Comparison of ENCODE assay signal across 14 cellular contexts in genomic region chr12:27785882-27786570, GRCh38. TPM values are rescaled to one million over a fixed set of nuclear protein-coding genes. Genes with fewer than 3 reads are reported as not detected.
DNase-seq lines count a peak whose midpoint lies in the region; ATAC-seq, FAIRE-seq and TF ChIP-seq lines count a peak whose summit lies in the region.
"Had no signal": no experiment of that assay in that cellular context is flagged by ENCODE, and none has a peak within 500 bp of the region (broad histone marks: within the 10 kb centered on the region; RNA-seq: fewer than 3 reads in every experiment).

No MANE protein-coding gene starts in this region.

- no peak for TF ChIP-seq POLR2A in IMR-90 (IDR thresholded peaks at IDR 0.05; ENCODE audit: low read depth, low read length)

- H2AK5ac ChIP-seq in IMR-90 (ENCODE audit: low read depth, low read length) = no peak overlapping the region

- H3K27me3 ChIP-seq in IMR-90 (ENCODE audit: control insufficient read depth, insufficient read depth, low read length) (no peaks in the 10 kb centered on the region), small intestine (ENCODE audit: control insufficient read depth in 2 of 2, insufficient read depth in 2 of 2, low read length in 2 of 2) (no peaks in the 10 kb centered on the region)
- no peaks in the 10 kb centered on the region for H3K27me3 ChIP-seq in CD8-positive, alpha-beta memory T cell (ENCODE audit: insufficient read depth, low read length, poor library complexity, severe bottlenecking)

- H3K79me1 ChIP-seq in IMR-90 (ENCODE audit: low read depth in 1 of 2, low read length in 2 of 2) = peaks cover 25 to 75% of the 10 kb centered on the region in 2 experiments

- H3K9me3 Mint-ChIP-seq in CD8-positive, alpha-beta memory T cell = no peaks in the 10 kb centered on the region

- H2BK120ac ChIP-seq in IMR-90 (ENCODE audit: low read depth, low read length) = no peak overlapping the region; the same call in 1 of the 2 replicates

- H3K9me3 ChIP-seq in IMR-90 (ENCODE audit: control insufficient read depth, insufficient read depth, low read length) (no peaks in the 10 kb centered on the region), SK-N-MC (ENCODE audit: low read depth, low read length) (no peaks in the 10 kb centered on the region), small intestine (ENCODE audit: control insufficient read depth, low read depth) (no peaks in the 10 kb centered on the region)
- no peaks in the 10 kb centered on the region for H3K9me3 ChIP-seq in CD8-positive, alpha-beta memory T cell (ENCODE audit: low read length)

- H4K91ac ChIP-seq in IMR-90 (ENCODE audit: insufficient read depth, low read depth, low read length) = no peak overlapping the region

- DNase-seq in DMS53 (lab: John Stamatoyannopoulos, UW) (peak; percentile 28), IMR-90 (peak; percentile 93), SK-N-MC (ENCODE audit: low read depth, low spot score) (peak; percentile 57), fibroblast of peridontal ligament (ENCODE audit: extremely low read depth) (peak; percentile 75), small intestine (no peak), UCSD-AML1 (lab: John Stamatoyannopoulos, UW; ENCODE audit: unreplicated experiment) (no peak)
- DNase-seq in CD8-positive, alpha-beta memory T cell = no peak
- DNase-seq in stimulated activated CD4-positive, alpha-beta T cell treated with anti-CD3 and anti-CD28 coated beads, Interleukin-15, amount 100 ng/mL, for 24 hours = no peak
- DNase-seq: DMS153; hippocampal formation; NCI-H1105 treated with DMSO at 0.1 percent for 48 hours; stimulated activated CD4-positive, alpha-beta T cell treated with anti-CD3 and anti-CD28 coated beads, Interleukin-4, amount 100 ng/mL, for 4 hours had no signal

- H3K4me1 ChIP-seq in IMR-90 (ENCODE audit: control insufficient read depth, insufficient read depth, low read length) (peaks cover 20% of the 10 kb centered on the region), small intestine (ENCODE audit: control insufficient read depth in 2 of 2, insufficient read depth in 1 of 2, low read depth in 1 of 2, low read length in 1 of 2) (peaks cover 0 to 2% of the 10 kb centered on the region in 2 donors)
- H3K4me1 ChIP-seq in CD8-positive, alpha-beta memory T cell (ENCODE audit: insufficient read depth, low read length) = peaks cover 16% of the 10 kb centered on the region

- WGBS in IMR-90 (ENCODE audit: extremely low coverage in 2 of 2, insufficient read length in 1 of 2), 2 experiments = no CpG with 5 or more reads among the region's 3 CpGs
- WGBS in small intestine, 3 donors = 62 to 86% (median 74%) methylated on average over 3 of the region's 3 CpGs

- dilution Hi-C loops in IMR-90 (cut with HindIII; ENCODE audit: low sequenced_read_pairs, unreplicated experiment) = no loop called here

- H3K18ac ChIP-seq in IMR-90 (ENCODE audit: low read depth, low read length) = no peak overlapping the region

- peaks cover 0 to 23% (median 22%) of the 10 kb centered on the region in 3 donors for H3K36me3 Mint-ChIP-seq in CD8-positive, alpha-beta memory T cell

- H2AFZ ChIP-seq in IMR-90 (replicated peaks; ENCODE audit: low read length, poor library complexity) = no peak overlapping the region

- peak; percentile 65 for ATAC-seq in IMR-90 (ENCODE audit: low read depth)

- H3K56ac ChIP-seq in IMR-90 (ENCODE audit: extremely low read depth, insufficient read depth, low read length) = no peak overlapping the region

- H3K9ac ChIP-seq in IMR-90 (ENCODE audit: low read depth, low read length) (no peak overlapping the region), SK-N-MC (ENCODE audit: insufficient read length) (no peak overlapping the region)

- H3K27ac Mint-ChIP-seq in CD8-positive, alpha-beta memory T cell = no peak overlapping the region

- H4K8ac ChIP-seq in IMR-90 (ENCODE audit: low read depth in 2 of 2, low read length in 2 of 2) = peak overlapping the region in 1 of 2 experiments; percentile 6; a peak in 1 of 4 replicates

- no peak for TF ChIP-seq CTCF in IMR-90 (conservative IDR thresholded peaks at IDR 0.05; ENCODE audit: low read depth, low read length)

- H3K4ac ChIP-seq in IMR-90 (ENCODE audit: low read depth, low read length) = no peak overlapping the region

- peak overlapping the region; percentile 48 for H2BK5ac ChIP-seq in IMR-90 (ENCODE audit: low read depth, low read length, poor library complexity, severe bottlenecking)

- H3K27ac ChIP-seq in IMR-90 (ENCODE audit: insufficient read depth, low read length) = no peak overlapping the region
- peak overlapping the region; percentile 75 for H3K27ac ChIP-seq in SK-N-MC
- no peak overlapping the region for H3K27ac ChIP-seq in CD8-positive, alpha-beta memory T cell (ENCODE audit: low read depth, low read length)
- H3K27ac ChIP-seq in small intestine (ENCODE audit: low read depth in 1 of 2, low read length in 1 of 2) = no peak overlapping the region

- 0 out of 3 replicates have a peak overlapping the region, but pooled peaks have one; percentile 11 for H2BK15ac ChIP-seq in IMR-90 (ENCODE audit: low read depth, low read length)

- H3K4me3 ChIP-seq in IMR-90 (ENCODE audit: insufficient read depth, low read depth, low read length) = no peak overlapping the region
- peak overlapping the region; percentile 14 for H3K4me3 ChIP-seq in SK-N-MC
- H3K4me3 ChIP-seq in CD8-positive, alpha-beta memory T cell (ENCODE audit: low read length) = no peak overlapping the region
- H3K4me3 ChIP-seq in small intestine (ENCODE audit: low read depth in 1 of 2, low read length in 2 of 2) = no peak overlapping the region

- H2BK20ac ChIP-seq in IMR-90 (ENCODE audit: low read depth, low read length) = no peak overlapping the region

- FAIRE-seq in small intestine (lab: Jason Lieb, UNC) = no peak
- FAIRE-seq: urothelium cell line had no signal

- peaks cover 16% of the 10 kb centered on the region for H3K9me1 ChIP-seq in IMR-90 (ENCODE audit: insufficient read depth, low read length)

- H3K36me3 ChIP-seq in IMR-90 (ENCODE audit: control insufficient read depth, insufficient read depth, low read length) (peaks cover 10% of the 10 kb centered on the region), SK-N-MC (ENCODE audit: insufficient read depth, low read length) (peaks cover 11% of the 10 kb centered on the region), small intestine (ENCODE audit: control insufficient read depth in 2 of 2, insufficient read depth in 2 of 2, low read length in 2 of 2) (peaks cover 0 to 3% of the 10 kb centered on the region in 2 donors)
- no peaks in the 10 kb centered on the region for H3K36me3 ChIP-seq in CD8-positive, alpha-beta memory T cell (ENCODE audit: insufficient read depth, low read length)

- no peak overlapping the region for H3K14ac ChIP-seq in IMR-90 (replicated peaks; ENCODE audit: low read depth, low read length)

- no peak overlapping the region for H2AK9ac ChIP-seq in IMR-90 (replicated peaks; ENCODE audit: low read depth, low read length, poor library complexity)

- no peak overlapping the region for H3K4me3 Mint-ChIP-seq in CD8-positive, alpha-beta memory T cell

- CTCF ChIA-PET in IMR-90 (lab: Yijun Ruan, JAX) = interaction anchor here (0.7 kb wide), 1 partner anchor 49 kb away, joined by 3 read pairs; no protein-coding TSS in a partner anchor
- CTCF ChIA-PET in CD8-positive, alpha-beta memory T cell (lab: Charles Lee) = no interaction called here

- intact Hi-C loops in IMR-90 (cut with micrococcal nuclease) = no loop called here

- peaks cover 47 to 75% (median 73%) of the 10 kb centered on the region in 3 donors for H3K4me1 Mint-ChIP-seq in CD8-positive, alpha-beta memory T cell

- POLR2A ChIA-PET in IMR-90 (lab: Charles Lee; ENCODE audit: unreplicated experiment) = interaction anchor here (0.6 kb wide), 1 partner anchor 432 kb away, joined by 3 read pairs; no protein-coding TSS in a partner anchor
- POLR2A ChIA-PET in CD8-positive, alpha-beta memory T cell (lab: Charles Lee) = no interaction called here

- H3K4me2 ChIP-seq in IMR-90 (ENCODE audit: low read depth, low read length) = peak overlapping the region; percentile 43; the same call in 1 of the 2 replicates

- H4K5ac ChIP-seq in IMR-90 (ENCODE audit: low read depth, low read length) = no peak overlapping the region

- H3K23ac ChIP-seq in IMR-90 (ENCODE audit: low read depth, low read length) = no peak overlapping the region

- no TSS peak for BruUV-seq in IMR-90 (replicated peaks; lab: Mats Ljungman, UMichigan)

- no peaks in the 10 kb centered on the region for H3K27me3 Mint-ChIP-seq in CD8-positive, alpha-beta memory T cell

- TF ChIP-seq RAD21 in IMR-90 (IDR thresholded peaks at IDR 0.05; ENCODE audit: low read length) = no peak

- H4K20me1 ChIP-seq in IMR-90 (ENCODE audit: insufficient read depth, low read length) = peaks cover 35% of the 10 kb centered on the region

- in situ Hi-C loops in IMR-90 (cut with MboI; ENCODE audit: low sequenced_read_pairs) = no loop called here

TF ChIP-seq in IMR-90, 13 proteins besides CTCF, POLR2A, EP300 and RAD21:
- no peak for TF ChIP-seq MAFK (IDR thresholded peaks at IDR 0.05; ENCODE audit: low read depth, low read length)
- no peak for TF ChIP-seq MXI1 (IDR thresholded peaks at IDR 0.05; ENCODE audit: borderline replicate concordance, low read depth, low read length)
- TF ChIP-seq SMC3 (IDR thresholded peaks at IDR 0.05; ENCODE audit: low read depth, low read length) = no peak
- TF ChIP-seq CEBPB (IDR thresholded peaks at IDR 0.05; ENCODE audit: low read depth, low read length) = peak; percentile 83
- 0 out of 2 replicates have a peak, but pooled peaks have one; percentile 25 for TF ChIP-seq FOS (IDR thresholded peaks at IDR 0.05; ENCODE audit: low read depth, low read length)
- no peak for TF ChIP-seq CHD1 (IDR thresholded peaks at IDR 0.05; ENCODE audit: low read depth, low read length)

RNA-seq across cellular contexts. Expression of gene MANSC4, which starts 6.0 kb away (rescaled TPM):
- total RNA-seq in IMR-90 (2012; rRNA removed) = not detected in 2 replicates
- polyA plus RNA-seq in IMR-90 (2012; rRNA removed) = not detected in 2 replicates
- not detected in 2 replicates for polyA plus RNA-seq in IMR-90 (2012; cell fraction: cytosol; rRNA removed)
- polyA plus RNA-seq in IMR-90 (2012; cell fraction: nucleus; rRNA removed; ENCODE audit: low replicate concordance) = 0.08 TPM in 1 of 2 replicates, not detected in the other
- total RNA-seq in CD8-positive, alpha-beta memory T cell = not detected
- polyA plus RNA-seq in CD8-positive, alpha-beta memory T cell = not detected
- not detected for polyA plus RNA-seq in small intestine
- total RNA-seq: myocyte had no signal

RNA-seq across cellular contexts. Expression of gene KLHL42, which starts 6.0 kb away (rescaled TPM):
- total RNA-seq in IMR-90 (2012; rRNA removed) = 28.3 and 33.1 TPM in 2 replicates
- polyA plus RNA-seq in IMR-90 (2012; rRNA removed) = 16.0 and 16.7 TPM in 2 replicates
- 5.9 and 12.5 TPM in 2 replicates for polyA plus RNA-seq in IMR-90 (2012; cell fraction: cytosol; rRNA removed)
- 40.8 and 46.2 TPM in 2 replicates for polyA plus RNA-seq in IMR-90 (2012; cell fraction: nucleus; rRNA removed; ENCODE audit: low replicate concordance)
- 10 to 100 TPM; 14.1 TPM for total RNA-seq in CD8-positive, alpha-beta memory T cell
- polyA plus RNA-seq in CD8-positive, alpha-beta memory T cell = 9.5 TPM
- 1 to 10 TPM; 2.2 to 6.8 (median 2.4) TPM for polyA plus RNA-seq in small intestine

Comparison
In these comparisons a context has a peak if more than half of its experiments do, and no peak if none do; other contexts are left out.
1. DNase-seq: peak in DMS53 (single experiment), IMR-90 (single experiment), SK-N-MC (single experiment) and fibroblast of peridontal ligament (single experiment); none in CD8-positive, alpha-beta memory T cell (0 of 5), small intestine (single experiment), UCSD-AML1 (single experiment) and stimulated activated CD4-positive, alpha-beta T cell treated with anti-CD3 and anti-CD28 coated beads, Interleukin-15, amount 100 ng/mL, for 24 hours (single experiment).